Comparison of ENCODE assay signal across 8 cellular contexts in genomic region chr3:114745322-114746240, GRCh38.
DNase-seq lines count a peak whose midpoint lies in the region; ATAC-seq and FAIRE-seq lines count a peak whose summit lies in the region.

No MANE protein-coding gene starts in this region.

- no peaks in the 10 kb centered on the region for H3K9me3 ChIP-seq in T-helper 17 cell (ENCODE audit: control insufficient read depth, low read length, poor library complexity, severe bottlenecking)
- no peaks in the 10 kb centered on the region for H3K9me3 ChIP-seq in right cardiac atrium (ENCODE audit: control insufficient read depth, low read length)
- no peaks in the 10 kb centered on the region for H3K9me3 ChIP-seq in small intestine (ENCODE audit: control insufficient read depth, low read depth)

- H3K36me3 Mint-ChIP-seq in T-helper 17 cell (ENCODE audit: low read depth), result no peaks in the 10 kb centered on the region

- H3K27ac ChIP-seq in right cardiac atrium (ENCODE audit: low read length) (no peak overlapping the region), small intestine (ENCODE audit: low read depth in 1 of 2, low read length in 1 of 2) (peak overlapping the region in 1 of 2 donors; percentile 62)

- peak overlapping the region; percentile 24 for H3K27ac Mint-ChIP-seq in T-helper 17 cell

- ATAC-seq in GM19395 (IDR thresholded peaks at IDR 0.05; ENCODE audit: unreplicated experiment) (peak; percentile 27), T-helper 17 cell (no peak), right cardiac atrium (peak; percentile 77 to 82), HG03135 (IDR thresholded peaks at IDR 0.05; ENCODE audit: unreplicated experiment) (no peak), HG02884 (IDR thresholded peaks at IDR 0.05; ENCODE audit: unreplicated experiment) (no peak)

- peaks cover 16% of the 10 kb centered on the region for H3K4me1 Mint-ChIP-seq in T-helper 17 cell

- no peaks in the 10 kb centered on the region for H3K27me3 ChIP-seq in right cardiac atrium (ENCODE audit: control insufficient read depth, insufficient read depth)
- H3K27me3 ChIP-seq in small intestine (ENCODE audit: control insufficient read depth in 2 of 2, insufficient read depth in 2 of 2, low read length in 2 of 2), result no peaks in the 10 kb centered on the region

- intact Hi-C loops in right cardiac atrium (cut with DNase I), result no loop called here

- DNase-seq in T-helper 17 cell (no peak), right cardiac atrium (no peak), small intestine (peak; percentile 77), RPMI8226 (no peak), NCI-H345 (lab: John Stamatoyannopoulos, UW) (no peak)

- no peak overlapping the region for H3K4me3 Mint-ChIP-seq in T-helper 17 cell

- FAIRE-seq in small intestine (lab: Jason Lieb, UNC), result no peak

- H3K4me1 ChIP-seq in right cardiac atrium (ENCODE audit: control insufficient read depth, insufficient read depth, low read length) (no peaks in the 10 kb centered on the region), small intestine (ENCODE audit: control insufficient read depth in 2 of 2, insufficient read depth in 1 of 2, low read depth in 1 of 2, low read length in 1 of 2) (peaks cover 0 to 4% of the 10 kb centered on the region in 2 donors)

- peak overlapping the region; percentile 60 for H3K4me3 ChIP-seq in right cardiac atrium (ENCODE audit: low read length)
- no peak overlapping the region for H3K4me3 ChIP-seq in small intestine (ENCODE audit: low read depth in 1 of 2, low read length in 2 of 2)

- H3K27me3 Mint-ChIP-seq in T-helper 17 cell, result no peaks in the 10 kb centered on the region

- WGBS in right cardiac atrium, result 59% methylated on average over 5 of the region's 5 CpGs
- 27 to 51% (median 43%) methylated on average over 5 of the region's 5 CpGs for WGBS in small intestine, 3 donors

- no peaks in the 10 kb centered on the region for H3K36me3 ChIP-seq in small intestine (ENCODE audit: control insufficient read depth in 2 of 2, insufficient read depth in 2 of 2, low read length in 2 of 2)

Comparison
In these comparisons a context has a peak if more than half of its experiments do, and no peak if none do; other contexts are left out.
1. ATAC-seq: peak in GM19395 (single experiment) and right cardiac atrium (2 of 2); none in T-helper 17 cell (single experiment), HG03135 (single experiment) and HG02884 (single experiment).